In the genomic region with DNA sequence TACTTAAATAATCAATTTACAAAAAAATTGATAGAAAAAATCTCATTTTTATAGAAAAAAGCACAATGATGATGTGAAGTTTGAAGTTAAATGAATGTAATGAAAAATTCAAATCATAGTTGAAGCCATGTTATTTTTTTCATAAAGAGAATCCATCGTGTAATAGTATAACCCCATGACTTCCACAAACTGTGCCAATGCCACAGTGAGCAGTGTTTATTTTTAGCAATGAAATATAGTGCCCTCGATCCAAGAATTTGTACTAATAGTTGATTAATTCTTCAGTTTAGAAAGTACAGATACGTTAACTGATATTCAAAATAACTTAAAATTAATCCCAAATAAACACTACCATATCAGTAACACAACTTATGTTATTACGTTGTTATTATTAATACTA, we compare ENCODE assay signal across 26 cellular contexts.
"Had no signal": no experiment of that assay in that cellular context is flagged by ENCODE, and none has a peak within 500 bp of the region (broad histone marks: within the 10 kb centered on the region; RNA-seq: fewer than 3 reads in every experiment).

No MANE protein-coding gene starts in this region.

- FAIRE-seq: endothelial cell of umbilical vein, keratinocyte, urothelium cell line had no signal

- H3K36me3 Mint-ChIP-seq: memory B cell; naive B cell; natural killer cell treated with Interleukin-12 subunit alpha and Interleukin-12 subunit beta and Interleukin-15 and Interleukin-18, amount 100 ng/mL, for 72 hours; stimulated activated memory B cell treated with anti-CD40 and anti-IgM and Interleukin-4, amounts not matched to agents 10 μg/mL and 1 μg/mL and 100 μg/mL, for 72 hours had no signal

- H3K4me3 Mint-ChIP-seq: memory B cell; naive B cell; natural killer cell treated with Interleukin-12 subunit alpha and Interleukin-12 subunit beta and Interleukin-15 and Interleukin-18, amount 100 ng/mL, for 72 hours; neural crest cell; stimulated activated memory B cell treated with anti-CD40 and anti-IgM and Interleukin-4, amounts not matched to agents 10 μg/mL and 1 μg/mL and 100 μg/mL, for 72 hours; type B pancreatic cell had no signal

- H3K4me3 ChIP-seq: coronary artery, esophagus muscularis mucosa, lung, pancreas, right lobe of liver, spleen, testis, tibial artery had no signal

- DNase-seq: dermis blood vessel endothelial cell; effector memory CD4-positive, alpha-beta T cell; foreskin melanocyte; hypothalamus; naive B cell; pancreas; right lobe of liver; spleen; stimulated activated CD4-positive, alpha-beta T cell treated with anti-CD3 and anti-CD28 coated beads, Interleukin-4, amount 100 ng/mL, for 4 hours; stimulated activated naive CD8-positive, alpha-beta T cell treated with anti-CD3 and anti-CD28 coated beads, Interleukin-15, Interleukin-2, amounts not matched to agents 100 U/mL and 50 U/mL, for 24 hours; substantia nigra; testis; tibial artery had no signal

- H3K27ac Mint-ChIP-seq: memory B cell; naive B cell; natural killer cell treated with Interleukin-12 subunit alpha and Interleukin-12 subunit beta and Interleukin-15 and Interleukin-18, amount 100 ng/mL, for 72 hours; stimulated activated memory B cell treated with anti-CD40 and anti-IgM and Interleukin-4, amounts not matched to agents 10 μg/mL and 1 μg/mL and 100 μg/mL, for 72 hours; type B pancreatic cell had no signal

- ATAC-seq: left lobe of liver; natural killer cell treated with Interleukin-12 subunit alpha and Interleukin-12 subunit beta and Interleukin-15 and Interleukin-18, amount 100 ng/mL, for 72 hours; pancreas; right lobe of liver; stimulated activated memory B cell treated with anti-CD40 and anti-IgM and Interleukin-4, amounts not matched to agents 10 μg/mL and 1 μg/mL and 100 μg/mL, for 72 hours; stimulated activated naive CD8-positive, alpha-beta T cell treated with anti-CD3 and anti-CD28 coated beads, Interleukin-15, Interleukin-2, amounts not matched to agents 100 U/mL and 50 U/mL, for 24 hours had no signal

- H3K36me3 ChIP-seq: esophagus muscularis mucosa, neutrophil, pancreas, right lobe of liver, spleen, tibial artery had no signal

- H3K27ac ChIP-seq: coronary artery, esophagus muscularis mucosa, neutrophil, pancreas, right lobe of liver, spleen, testis, tibial artery had no signal

- H3K27me3 Mint-ChIP-seq: memory B cell; naive B cell; natural killer cell treated with Interleukin-12 subunit alpha and Interleukin-12 subunit beta and Interleukin-15 and Interleukin-18, amount 100 ng/mL, for 72 hours; stimulated activated memory B cell treated with anti-CD40 and anti-IgM and Interleukin-4, amounts not matched to agents 10 μg/mL and 1 μg/mL and 100 μg/mL, for 72 hours; type B pancreatic cell had no signal

- H3K4me1 Mint-ChIP-seq: memory B cell; stimulated activated memory B cell treated with anti-CD40 and anti-IgM and Interleukin-4, amounts not matched to agents 10 μg/mL and 1 μg/mL and 100 μg/mL, for 72 hours had no signal

- H3K27me3 ChIP-seq: esophagus muscularis mucosa, neutrophil, pancreas, right lobe of liver, spleen, testis, tibial artery had no signal

- H3K9me3 Mint-ChIP-seq: memory B cell; naive B cell; natural killer cell treated with Interleukin-12 subunit alpha and Interleukin-12 subunit beta and Interleukin-15 and Interleukin-18, amount 100 ng/mL, for 72 hours; neural crest cell; stimulated activated memory B cell treated with anti-CD40 and anti-IgM and Interleukin-4, amounts not matched to agents 10 μg/mL and 1 μg/mL and 100 μg/mL, for 72 hours; type B pancreatic cell had no signal

- H3K4me1 ChIP-seq: pancreas, right lobe of liver, spleen, tibial artery had no signal

- H3K9me3 ChIP-seq: esophagus muscularis mucosa, neutrophil, pancreas, right lobe of liver, spleen, testis, tibial artery had no signal
